In genomic region chr6:24140572-24140971, GRCh38 we compare ENCODE assay signal across 20 cellular contexts. TPM values are rescaled to one million over a fixed set of nuclear protein-coding genes. Genes with fewer than 3 reads are reported as not detected.
DNase-seq lines count a peak whose midpoint lies in the region; FAIRE-seq and TF ChIP-seq lines count a peak whose summit lies in the region.
"Had no signal": no experiment of that assay in that cellular context is flagged by ENCODE, and none has a peak within 500 bp of the region (broad histone marks: within the 10 kb centered on the region; RNA-seq: fewer than 3 reads in every experiment).

No MANE protein-coding gene starts in this region.

- H3K27ac ChIP-seq in substantia nigra (ENCODE audit: low read depth, low read length, poor library complexity, severe bottlenecking) = no peak overlapping the region
- H3K27ac ChIP-seq: cardiac muscle cell, foreskin keratinocyte, vagina had no signal

- H3K9me3 Mint-ChIP-seq in glutamatergic neuron (ENCODE audit: unreplicated experiment) = no peaks in the 10 kb centered on the region
- H3K9me3 Mint-ChIP-seq in nephron progenitor cell = no peaks in the 10 kb centered on the region

- intact Hi-C loops in posterior vena cava (cut with DNase I) = no loop called here

- H3K27ac Mint-ChIP-seq in glutamatergic neuron (ENCODE audit: unreplicated experiment) = peak overlapping the region; percentile 3
- H3K27ac Mint-ChIP-seq in nephron progenitor cell = no peak overlapping the region

- H3K27me3 Mint-ChIP-seq in glutamatergic neuron (ENCODE audit: unreplicated experiment) = no peaks in the 10 kb centered on the region
- peaks cover 25% of the 10 kb centered on the region for H3K27me3 Mint-ChIP-seq in nephron progenitor cell (ENCODE audit: low read depth, poor library complexity)
- H3K27me3 Mint-ChIP-seq: CD4-positive, CD25-positive, alpha-beta regulatory T cell had no signal

- FAIRE-seq in D721Med (lab: Jason Lieb, UNC) = no peak

- H3K4me1 Mint-ChIP-seq in glutamatergic neuron (ENCODE audit: low read depth, unreplicated experiment) (peaks cover 4% of the 10 kb centered on the region), nephron progenitor cell (no peaks in the 10 kb centered on the region)
- H3K4me1 Mint-ChIP-seq: CD4-positive, CD25-positive, alpha-beta regulatory T cell had no signal

- H3K36me3 Mint-ChIP-seq in glutamatergic neuron (ENCODE audit: unreplicated experiment) (no peaks in the 10 kb centered on the region), nephron progenitor cell (ENCODE audit: low read depth) (no peaks in the 10 kb centered on the region)
- H3K36me3 Mint-ChIP-seq: CD4-positive, CD25-positive, alpha-beta regulatory T cell had no signal

- DNase-seq in amygdala (lab: John Stamatoyannopoulos, UW) = peak in 41 of 56 donors; percentile 5 to 68 (median 30)
- DNase-seq in glutamatergic neuron = peak; percentile 21
- peak; percentile 18 for DNase-seq in medulla oblongata (ENCODE audit: extremely low spot score)
- DNase-seq in substantia nigra (lab: John Stamatoyannopoulos, UW) = peak in 29 of 49 donors; percentile 1 to 62 (median 17)
- no peak for DNase-seq in posterior vena cava (ENCODE audit: low spot score)
- DNase-seq in D721Med (ENCODE audit: insufficient read length, low spot score) = no peak
- DNase-seq in nephron progenitor cell = no peak
- DNase-seq: activated CD4-positive, alpha-beta T cell treated with anti-CD3 and anti-CD28 coated beads for 1 hour; activated T-cell treated with anti-CD3 and anti-CD28 coated beads, Interleukin-2, amount 50 U/mL, for 1 hour; CD4-positive, CD25-positive, alpha-beta regulatory T cell; foreskin keratinocyte; HCEC 1CT; IMR-90; NCI-H1105; NCI-H2029 treated with DMSO at 0.1 percent for 48 hours; PC-3; SIG-M5; stimulated activated CD4-positive, alpha-beta T cell treated with anti-CD3 and anti-CD28 coated beads, Interleukin-15, amount 100 ng/mL, for 24 hours had no signal

- H3K4me3 Mint-ChIP-seq in glutamatergic neuron (ENCODE audit: unreplicated experiment) = no peak overlapping the region
- H3K4me3 Mint-ChIP-seq in nephron progenitor cell = no peak overlapping the region
- H3K4me3 Mint-ChIP-seq: CD4-positive, CD25-positive, alpha-beta regulatory T cell had no signal

- TF ChIP-seq CTCF in glutamatergic neuron (IDR thresholded peaks at IDR 0.05; ENCODE audit: partially characterized antibody, unreplicated experiment) = no peak
- no peak for TF ChIP-seq CTCF in D721Med (IDR thresholded peaks at IDR 0.05; ENCODE audit: insufficient read depth, missing control alignments)
- TF ChIP-seq CTCF in nephron progenitor cell (IDR thresholded peaks at IDR 0.05) = no peak

RNA-seq across cellular contexts. Expression of gene NRSN1, which starts 14.6 kb away (rescaled TPM):
- total RNA-seq in glutamatergic neuron (ENCODE audit: unreplicated experiment) = 5.7 TPM
- total RNA-seq in posterior vena cava = not detected
- total RNA-seq: cardiac muscle cell; CD4-positive, CD25-positive, alpha-beta regulatory T cell; foreskin keratinocyte; IMR-90; PC-3 had no signal

Comparison
In these comparisons a context has a peak if more than half of its experiments do, and no peak if none do; other contexts are left out.
1. DNase-seq: peak in amygdala (41 of 56), glutamatergic neuron (single experiment), medulla oblongata (single experiment) and substantia nigra (29 of 49); none in posterior vena cava (single experiment), D721Med (single experiment) and nephron progenitor cell (single experiment).